ENCODE assay signal across 7 cellular contexts in genomic region chr17:41801374-41802062, GRCh38. TPM values are rescaled to one million over a fixed set of nuclear protein-coding genes. Genes with fewer than 3 reads are reported as not detected.
DNase-seq lines count a peak whose midpoint lies in the region; ATAC-seq, FAIRE-seq and TF ChIP-seq lines count a peak whose summit lies in the region.

No MANE protein-coding gene starts in this region.

- H3K27ac Mint-ChIP-seq in MCF 10A (ENCODE audit: low read depth, unreplicated experiment), result peak overlapping the region; percentile 89

- intact Hi-C loops in MCF 10A (cut with micrococcal nuclease), result loop anchor here (1.0 to 2.0 kb wide), 3 partner anchors 15 to 63 kb away; partner anchors contain the start of gene JUP

- H3K4me1 Mint-ChIP-seq in MCF 10A (ENCODE audit: insufficient read depth, unreplicated experiment), result peaks cover 22% of the 10 kb centered on the region

- H3K9me3 Mint-ChIP-seq in MCF 10A (ENCODE audit: unreplicated experiment), result no peaks in the 10 kb centered on the region

- BruUV-seq in MCF 10A (replicated peaks; lab: Mats Ljungman, UMichigan), result no TSS peak

- TF ChIP-seq POLR2A in GM12891 (IDR thresholded peaks at IDR 0.05; ENCODE audit: low read depth, low read length), result no peak

- peak; percentile 94 for FAIRE-seq in GM12891 (lab: Jason Lieb, UNC)

- CTCF ChIA-PET in MCF 10A (lab: Yijun Ruan, JAX), result interaction anchor here (0.5 to 5.3 kb wide), 35 partner anchors 9 to 946 kb away, joined by 3 to 73 read pairs (median 5); partner anchors contain the start of genes HAP1, JUP, KLHL11 and P3H4

- POLR2A ChIA-PET in MCF 10A (lab: Yijun Ruan, JAX), result interaction anchor here (0.6 to 24.1 kb wide), 19 partner anchors 9 to 215 kb away, joined by 3 to 599 read pairs (median 6); partner anchors contain the start of genes ACLY, EIF1, JUP and KLHL11

- peak overlapping the region; percentile 56 for H3K4me3 Mint-ChIP-seq in MCF 10A (ENCODE audit: unreplicated experiment)

- no peaks in the 10 kb centered on the region for H3K27me3 Mint-ChIP-seq in MCF 10A (ENCODE audit: insufficient read depth, unreplicated experiment)

- DNase-seq in GM12891 (ENCODE audit: insufficient read length, low spot score), result peak; percentile 82
- peak; percentile 80 for DNase-seq in NCI-H2029 (lab: John Stamatoyannopoulos, UW)
- DNase-seq in UCSD-AML1 (lab: John Stamatoyannopoulos, UW; ENCODE audit: unreplicated experiment), result peak; percentile 69
- peak; percentile 91 for DNase-seq in MCF 10A (ENCODE audit: unreplicated experiment)
- peak; percentile 79 for DNase-seq in iPS-NIHi7 (ENCODE audit: extremely low spot score)
- peak; percentile 76 for DNase-seq in stimulated activated CD4-positive, alpha-beta T cell treated with anti-CD3 and anti-CD28 coated beads, Interleukin-12 subunit alpha, Interleukin-12 subunit beta, amount 100 ng/mL, for 4 hours

- ATAC-seq in HG02678 (IDR thresholded peaks at IDR 0.05; ENCODE audit: unreplicated experiment), result no peak

- H3K36me3 Mint-ChIP-seq in MCF 10A (ENCODE audit: insufficient read depth, unreplicated experiment), result peaks cover 35% of the 10 kb centered on the region

- TF ChIP-seq CTCF in MCF 10A (IDR thresholded peaks at IDR 0.05; ENCODE audit: unreplicated experiment), result peak; percentile 95

TF ChIP-seq in GM12891, 5 proteins besides CTCF, POLR2A, EP300 and RAD21:
- no peak for TF ChIP-seq PAX5 (IDR thresholded peaks at IDR 0.05; ENCODE audit: insufficient read depth, low read length, severe bottlenecking)
- no peak for TF ChIP-seq SPI1 (IDR thresholded peaks at IDR 0.05; ENCODE audit: low read depth, low read length)
- no peak for TF ChIP-seq POLR2AphosphoS5 (IDR thresholded peaks at IDR 0.05; ENCODE audit: low read depth, low read length)
- TF ChIP-seq POU2F2 (IDR thresholded peaks at IDR 0.05; ENCODE audit: low read depth, low read length), result no peak
- TF ChIP-seq TAF1 (IDR thresholded peaks at IDR 0.05; ENCODE audit: low read depth, low read length), result no peak
TF ChIP-seq in GM12891: peak in this region for 0.

RNA-seq across cellular contexts. Expression of gene P3H4, which starts 10.2 kb away (rescaled TPM):
- 0.19 TPM for polyA plus RNA-seq in GM12891 (2012; ENCODE audit: low read depth, missing spikeins)
- total RNA-seq in MCF 10A (2022), result 36.4 and 41.5 TPM in 2 replicates

RNA-seq across cellular contexts. Expression of gene FKBP10, which starts 11.3 kb away (rescaled TPM):
- 1.1 TPM for polyA plus RNA-seq in GM12891 (2012; ENCODE audit: low read depth, missing spikeins)
- 142 and 159 TPM in 2 replicates for total RNA-seq in MCF 10A (2022)

RNA-seq across cellular contexts. Expression of gene JUP, which starts 15.0 kb away (rescaled TPM):
- 21.3 TPM for polyA plus RNA-seq in GM12891 (2012; ENCODE audit: low read depth, missing spikeins)
- total RNA-seq in MCF 10A (2022), result 112 and 131 TPM in 2 replicates

RNA-seq across cellular contexts. Expression of gene NT5C3B, which starts 34.5 kb away (rescaled TPM):
- polyA plus RNA-seq in GM12891 (2012; ENCODE audit: low read depth, missing spikeins), result 24.8 TPM
- total RNA-seq in MCF 10A (2022), result 59.8 and 65.1 TPM in 2 replicates

RNA-seq across cellular contexts. Expression of gene KLHL10, which starts 36.1 kb away (rescaled TPM):
- 0.13 TPM for polyA plus RNA-seq in GM12891 (2012; ENCODE audit: low read depth, missing spikeins)
- total RNA-seq in MCF 10A (2022), result not detected in 2 replicates
